In the genomic region with DNA sequence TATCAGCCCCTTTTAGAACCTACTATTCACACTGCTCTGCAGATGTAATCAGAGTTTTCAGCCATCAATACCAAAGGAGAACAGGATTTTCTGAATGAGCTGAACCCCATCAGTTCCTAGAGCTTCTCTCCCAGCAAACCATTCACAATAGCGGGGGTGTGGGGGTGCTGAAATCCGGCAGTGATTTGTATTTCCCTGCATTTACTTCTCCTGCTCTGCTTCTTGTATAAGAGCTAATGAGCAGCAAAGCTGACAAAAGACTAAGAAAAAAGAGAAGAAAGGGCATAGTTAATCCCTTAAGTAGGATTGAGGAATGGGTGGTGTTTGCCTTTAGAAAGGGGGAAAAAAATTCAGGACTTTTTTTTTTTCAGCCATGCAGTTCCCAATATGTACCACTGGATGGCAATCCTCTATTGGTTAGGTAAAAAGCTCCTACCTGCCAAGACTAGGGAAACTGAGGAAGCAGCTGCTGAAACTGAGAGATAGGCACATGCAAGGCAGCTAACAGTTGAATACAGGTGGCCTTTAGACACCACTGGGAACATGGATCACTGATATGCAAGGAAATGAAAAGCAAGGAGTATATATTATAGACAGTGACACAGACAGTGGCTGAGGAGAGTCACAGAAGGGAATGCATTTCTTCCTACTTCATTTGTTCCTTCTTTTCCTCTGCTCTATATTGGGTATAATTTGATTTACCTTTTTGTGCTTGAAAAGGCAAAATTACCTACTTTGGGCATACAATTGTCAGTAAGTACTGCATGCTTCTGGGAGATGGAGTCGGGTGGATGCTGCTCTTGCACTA, we compare ENCODE assay signal across 9 cellular contexts.
DNase-seq lines count a peak whose midpoint lies in the region; ATAC-seq and TF ChIP-seq lines count a peak whose summit lies in the region.
"Had no signal": no experiment of that assay in that cellular context is flagged by ENCODE, and none has a peak within 500 bp of the region (broad histone marks: within the 10 kb centered on the region; RNA-seq: fewer than 3 reads in every experiment).

No MANE protein-coding gene starts in this region.

- H3K4me1 Mint-ChIP-seq in CD14-positive monocyte = peaks cover 6% of the 10 kb centered on the region

- H3K27me3 ChIP-seq in HAP-1 (ENCODE audit: low read depth) (no peaks in the 10 kb centered on the region), right lobe of liver (peaks cover 2 to 4% of the 10 kb centered on the region in 2 donors)

- H3K9me3 ChIP-seq in HAP-1 (no peaks in the 10 kb centered on the region), right lobe of liver (no peaks in the 10 kb centered on the region)

- H3K27ac Mint-ChIP-seq in CD14-positive monocyte = no peak overlapping the region

- H3K27me3 Mint-ChIP-seq in CD14-positive monocyte (ENCODE audit: low read depth in 3 of 3) = peaks cover 0 to 19% (median 2%) of the 10 kb centered on the region in 3 donors

- no peak for TF ChIP-seq POLR2A in right lobe of liver (IDR thresholded peaks at IDR 0.05)

- H3K27ac ChIP-seq in right lobe of liver = no peak overlapping the region

- TF ChIP-seq CTCF in CD14-positive monocyte (IDR thresholded peaks at IDR 0.05) (peak; percentile 55), right lobe of liver (IDR thresholded peaks at IDR 0.05) (peak; percentile 39 to 55 (median 52))

- H3K4me3 Mint-ChIP-seq in CD14-positive monocyte = no peak overlapping the region

- no peaks in the 10 kb centered on the region for H3K36me3 Mint-ChIP-seq in CD14-positive monocyte

- intact Hi-C loops in CD14-positive monocyte (cut with micrococcal nuclease) = no loop called here
- intact Hi-C loops in right lobe of liver (cut with DNase I) = no loop called here

- no peak overlapping the region for H3K4me3 ChIP-seq in HAP-1
- no peak overlapping the region for H3K4me3 ChIP-seq in right lobe of liver

- H3K36me3 ChIP-seq in HAP-1 (replicated peaks) (no peaks in the 10 kb centered on the region), right lobe of liver (no peaks in the 10 kb centered on the region)

- H3K4me1 ChIP-seq in HAP-1 (peaks cover 37% of the 10 kb centered on the region), right lobe of liver (no peaks in the 10 kb centered on the region)

- ATAC-seq in right lobe of liver = no peak
- no peak for ATAC-seq in GM19328 (IDR thresholded peaks at IDR 0.05; ENCODE audit: unreplicated experiment)

- DNase-seq in CD14-positive monocyte (ENCODE audit: low spot score) (no peak), HAP-1 (ENCODE audit: low spot score in 2 of 2) (peak; percentile 82 to 98), astrocyte of the hippocampus (ENCODE audit: low read depth, low spot score) (peak; percentile 29), right lobe of liver (no peak), AG08395 (ENCODE audit: low spot score) (no peak), NCI-H1092 treated with DMSO at 0.1 percent for 48 hours (lab: John Stamatoyannopoulos, UW) (no peak)
- DNase-seq in central memory CD4-positive, alpha-beta T cell = no peak
- DNase-seq: NCI-H748 treated with DMSO at 0.1 percent for 48 hours had no signal

- WGBS in right lobe of liver (ENCODE audit: insufficient coverage, low coverage, low lambda C conversion rate, missing lambda C conversion rate) = 77% methylated on average over 3 of the region's 3 CpGs

- in situ Hi-C loops in HAP-1 (cut with MboI; ENCODE audit: low sequenced_read_pairs) = loop anchor here (10.0 to 25.0 kb wide), 2 partner anchors 214 to 422 kb away; a partner anchor contains a TSS

- peaks cover 0 to 1% (median 0%) of the 10 kb centered on the region in 7 donors for H3K9me3 Mint-ChIP-seq in CD14-positive monocyte

Comparison
In these comparisons a context has a peak if more than half of its experiments do, and no peak if none do; other contexts are left out.
1. DNase-seq: peak in HAP-1 (2 of 2) and astrocyte of the hippocampus (single experiment); none in CD14-positive monocyte (single experiment), right lobe of liver (0 of 3), central memory CD4-positive, alpha-beta T cell (single experiment), AG08395 (single experiment) and NCI-H1092 treated with DMSO at 0.1 percent for 48 hours (single experiment).